ENCODE assay signal across 9 cellular contexts in genomic region chr3:72082121-72082715, GRCh38.
DNase-seq lines count a peak whose midpoint lies in the region; ATAC-seq, FAIRE-seq and TF ChIP-seq lines count a peak whose summit lies in the region.
"Had no signal": no experiment of that assay in that cellular context is flagged by ENCODE, and none has a peak within 500 bp of the region (broad histone marks: within the 10 kb centered on the region; RNA-seq: fewer than 3 reads in every experiment).

No MANE protein-coding gene starts in this region.

- H3K36me3 Mint-ChIP-seq in activated T-helper 2 cell treated with anti-CD3 and anti-CD28 coated beads, Interferon-gamma antibody, Interleukin-2, Interleukin-4, amounts not matched to agents 10 μg/mL and 5 μg/mL and 100 μg/mL, durations not matched to agents 14 hours and 24 hours and 36 hours (ENCODE audit: low read depth), result no peaks in the 10 kb centered on the region

- H4K20me1 ChIP-seq in hepatocyte (ENCODE audit: insufficient read depth, poor library complexity, severe bottlenecking), result no peaks in the 10 kb centered on the region

- H3K9me3 ChIP-seq in hepatocyte (ENCODE audit: low read depth), result no peaks in the 10 kb centered on the region

- WGBS in hepatocyte (ENCODE audit: low lambda C conversion rate, missing lambda C conversion rate), result 37% methylated on average over 8 of the region's 8 CpGs

- no peaks in the 10 kb centered on the region for H3K79me2 ChIP-seq in hepatocyte

- peak; percentile 81 for FAIRE-seq in GM12891 (lab: Jason Lieb, UNC)

- DNase-seq in GM12891 (ENCODE audit: insufficient read length, low spot score), result no peak
- peak; percentile 88 to 98 for DNase-seq in NOMO-1 (lab: John Stamatoyannopoulos, UW; ENCODE audit: unreplicated experiment in 2 of 2)
- DNase-seq in hepatocyte (ENCODE audit: low spot score), result no peak
- DNase-seq in DMS114 treated with DMSO at 0.1 percent for 48 hours (lab: John Stamatoyannopoulos, UW; ENCODE audit: unreplicated experiment), result no peak
- no peak for DNase-seq in stimulated activated CD4-positive, alpha-beta T cell treated with anti-CD3 and anti-CD28 coated beads, Interleukin-4, amount 100 ng/mL, for 24 hours
- no peak for DNase-seq in activated T-helper 2 cell treated with anti-CD3 and anti-CD28 coated beads, Interferon-gamma antibody, Interleukin-2, Interleukin-4, amounts not matched to agents 10 μg/mL and 5 μg/mL and 100 μg/mL, durations not matched to agents 14 hours and 24 hours and 36 hours (ENCODE audit: low spot score)
- DNase-seq in HT-29 (ENCODE audit: low spot score), result no peak

- peak overlapping the region; percentile 15 for H3K4me2 ChIP-seq in hepatocyte

- no peaks in the 10 kb centered on the region for H3K27me3 Mint-ChIP-seq in activated T-helper 2 cell treated with anti-CD3 and anti-CD28 coated beads, Interferon-gamma antibody, Interleukin-2, Interleukin-4, amounts not matched to agents 10 μg/mL and 5 μg/mL and 100 μg/mL, durations not matched to agents 14 hours and 24 hours and 36 hours (ENCODE audit: low read depth)

- no peaks in the 10 kb centered on the region for H3K9me2 ChIP-seq in hepatocyte (replicated peaks; ENCODE audit: insufficient read depth)

- TF ChIP-seq CTCF in hepatocyte (IDR thresholded peaks at IDR 0.05; ENCODE audit: poor library complexity), result no peak

- H3K27me3 ChIP-seq in hepatocyte, result no peaks in the 10 kb centered on the region

- H3K27ac ChIP-seq in hepatocyte, result peak overlapping the region; percentile 41

- intact Hi-C loops in activated T-helper 2 cell treated with anti-CD3 and anti-CD28 coated beads, Interferon-gamma antibody, Interleukin-2, Interleukin-4, amounts not matched to agents 10 μg/mL and 5 μg/mL and 100 μg/mL, durations not matched to agents 14 hours and 24 hours and 36 hours (cut with micrococcal nuclease), result no loop called here

- no peak overlapping the region for H3K4me3 Mint-ChIP-seq in activated T-helper 2 cell treated with anti-CD3 and anti-CD28 coated beads, Interferon-gamma antibody, Interleukin-2, Interleukin-4, amounts not matched to agents 10 μg/mL and 5 μg/mL and 100 μg/mL, durations not matched to agents 14 hours and 24 hours and 36 hours (ENCODE audit: low read depth)

- H3K36me3 ChIP-seq in hepatocyte (replicated peaks; ENCODE audit: insufficient read depth, low read depth), result no peaks in the 10 kb centered on the region

- TF ChIP-seq POLR2A in GM12891 (IDR thresholded peaks at IDR 0.05; ENCODE audit: low read depth, low read length), result no peak

- H3K4me3 ChIP-seq in hepatocyte, result no peak overlapping the region

- peak; percentile 40 for ATAC-seq in HG02571 (IDR thresholded peaks at IDR 0.05; ENCODE audit: unreplicated experiment)
- ATAC-seq: HCT116 had no signal

- H2AFZ ChIP-seq in hepatocyte, result no peak overlapping the region

- H3K27ac Mint-ChIP-seq in activated T-helper 2 cell treated with anti-CD3 and anti-CD28 coated beads, Interferon-gamma antibody, Interleukin-2, Interleukin-4, amounts not matched to agents 10 μg/mL and 5 μg/mL and 100 μg/mL, durations not matched to agents 14 hours and 24 hours and 36 hours, result no peak overlapping the region

- peaks cover 36% of the 10 kb centered on the region for H3K4me1 Mint-ChIP-seq in activated T-helper 2 cell treated with anti-CD3 and anti-CD28 coated beads, Interferon-gamma antibody, Interleukin-2, Interleukin-4, amounts not matched to agents 10 μg/mL and 5 μg/mL and 100 μg/mL, durations not matched to agents 14 hours and 24 hours and 36 hours (ENCODE audit: low read depth)

- H3K4me1 ChIP-seq in hepatocyte (ENCODE audit: insufficient read depth), result no peaks in the 10 kb centered on the region

- H3K9me3 Mint-ChIP-seq in activated T-helper 2 cell treated with anti-CD3 and anti-CD28 coated beads, Interferon-gamma antibody, Interleukin-2, Interleukin-4, amounts not matched to agents 10 μg/mL and 5 μg/mL and 100 μg/mL, durations not matched to agents 14 hours and 24 hours and 36 hours, result no peaks in the 10 kb centered on the region

TF ChIP-seq in GM12891, 5 proteins besides CTCF, POLR2A, EP300 and RAD21:
- TF ChIP-seq TAF1 (IDR thresholded peaks at IDR 0.05; ENCODE audit: low read depth, low read length), result no peak
- TF ChIP-seq SPI1 (IDR thresholded peaks at IDR 0.05; ENCODE audit: low read depth, low read length), result peak; percentile 46

Comparison
In these comparisons a context has a peak if more than half of its experiments do, and no peak if none do; other contexts are left out.
1. DNase-seq: peak in NOMO-1 (2 of 2); none in GM12891 (single experiment), hepatocyte (single experiment), DMS114 treated with DMSO at 0.1 percent for 48 hours (single experiment), stimulated activated CD4-positive, alpha-beta T cell treated with anti-CD3 and anti-CD28 coated beads, Interleukin-4, amount 100 ng/mL, for 24 hours (single experiment), activated T-helper 2 cell treated with anti-CD3 and anti-CD28 coated beads, Interferon-gamma antibody, Interleukin-2, Interleukin-4, amounts not matched to agents 10 μg/mL and 5 μg/mL and 100 μg/mL, durations not matched to agents 14 hours and 24 hours and 36 hours (single experiment) and HT-29 (single experiment).